ENCODE assay signal across 22 cellular contexts in genomic region chr6:81761197-81761596, GRCh38. TPM values are rescaled to one million over a fixed set of nuclear protein-coding genes. Genes with fewer than 3 reads are reported as not detected.
DNase-seq lines count a peak whose midpoint lies in the region; ATAC-seq, FAIRE-seq and TF ChIP-seq lines count a peak whose summit lies in the region.
"Had no signal": no experiment of that assay in that cellular context is flagged by ENCODE, and none has a peak within 500 bp of the region (broad histone marks: within the 10 kb centered on the region; RNA-seq: fewer than 3 reads in every experiment).

No MANE protein-coding gene starts in this region.

- WGBS in GM23248 (ENCODE audit: low coverage in 1 of 2, low lambda C conversion rate in 2 of 2, missing lambda C conversion rate in 2 of 2), 2 experiments: 89 to 92% methylated on average over 1 of the region's 1 CpG

- no peak overlapping the region for H3K4me3 Mint-ChIP-seq in activated CD4-positive, alpha-beta memory T cell treated with anti-CD3 and anti-CD28 coated beads, Interleukin-2, amount 10 ng/mL, durations not matched to agents 7 days and 5 days
- H3K4me3 Mint-ChIP-seq: B cell; nephron progenitor cell; stimulated activated memory B cell treated with anti-CD40 and anti-IgM and Interleukin-4, amounts not matched to agents 10 μg/mL and 1 μg/mL and 100 μg/mL, for 72 hours had no signal

- no peak overlapping the region for H3K27ac Mint-ChIP-seq in activated CD4-positive, alpha-beta memory T cell treated with anti-CD3 and anti-CD28 coated beads, Interleukin-2, amount 10 ng/mL, durations not matched to agents 7 days and 5 days
- H3K27ac Mint-ChIP-seq: activated T-helper 2 cell treated with anti-CD3 and anti-CD28 coated beads, Interferon-gamma antibody, Interleukin-2, Interleukin-4, amounts not matched to agents 10 μg/mL and 5 μg/mL and 100 μg/mL, durations not matched to agents 14 hours and 24 hours and 36 hours; B cell; nephron progenitor cell; stimulated activated memory B cell treated with anti-CD40 and anti-IgM and Interleukin-4, amounts not matched to agents 10 μg/mL and 1 μg/mL and 100 μg/mL, for 72 hours had no signal

- H3K36me3 ChIP-seq in GM23248 (ENCODE audit: low read depth) (no peaks in the 10 kb centered on the region), PC-3 (ENCODE audit: low read depth, low read length) (no peaks in the 10 kb centered on the region), bronchial epithelial cell (ENCODE audit: control insufficient read depth, insufficient read depth, low read length) (no peaks in the 10 kb centered on the region)
- H3K36me3 ChIP-seq: adrenal gland had no signal

- intact Hi-C loops in PC-3 (cut with micrococcal nuclease): loop anchor here (1.0 kb wide), 1 partner anchor 417 kb away; no protein-coding TSS in a partner anchor

- peaks cover 11% of the 10 kb centered on the region for H3F3A ChIP-seq in GM23248 (ENCODE audit: insufficient read depth)
- H3F3A ChIP-seq in PC-3 (ENCODE audit: low read length, unreplicated experiment): no peaks in the 10 kb centered on the region

- H3K9me2 ChIP-seq in GM23248 (ENCODE audit: insufficient read depth): no peaks in the 10 kb centered on the region
- no peaks in the 10 kb centered on the region for H3K9me2 ChIP-seq in PC-3 (replicated peaks; ENCODE audit: low read length)

- no peak overlapping the region for H3K9ac ChIP-seq in GM23248
- H3K9ac ChIP-seq in PC-3 (ENCODE audit: low read length): no peak overlapping the region

- in situ Hi-C loops in GM23248 (cut with MboI): loop anchor here (10.0 to 25.0 kb wide), 2 partner anchors 251 to 414 kb away; no protein-coding TSS in a partner anchor

- FAIRE-seq in bronchial epithelial cell (lab: Jason Lieb, UNC) (no peak), islet of Langerhans (lab: Jason Lieb, UNC) (peak; percentile 80)
- FAIRE-seq: G401.6, GM12892, H1 had no signal

- H3K4me1 ChIP-seq in GM23248 (ENCODE audit: insufficient read depth) (peaks cover 29% of the 10 kb centered on the region), PC-3 (ENCODE audit: insufficient read depth, low read length) (peaks cover 23% of the 10 kb centered on the region)
- H3K4me1 ChIP-seq: psoas muscle had no signal

- no peaks in the 10 kb centered on the region for H3K36me3 Mint-ChIP-seq in activated CD4-positive, alpha-beta memory T cell treated with anti-CD3 and anti-CD28 coated beads, Interleukin-2, amount 10 ng/mL, durations not matched to agents 7 days and 5 days (ENCODE audit: low read depth)
- H3K36me3 Mint-ChIP-seq: stimulated activated memory B cell treated with anti-CD40 and anti-IgM and Interleukin-4, amounts not matched to agents 10 μg/mL and 1 μg/mL and 100 μg/mL, for 72 hours had no signal

- no peak overlapping the region for H3K4me3 ChIP-seq in GM23248
- H3K4me3 ChIP-seq in PC-3 (ENCODE audit: low read length): no peak overlapping the region
- no peak overlapping the region for H3K4me3 ChIP-seq in bronchial epithelial cell (ENCODE audit: low read depth, low read length)
- H3K4me3 ChIP-seq: adrenal gland, psoas muscle had no signal

- H4K20me1 ChIP-seq in GM23248 (ENCODE audit: insufficient read depth): no peaks in the 10 kb centered on the region
- no peaks in the 10 kb centered on the region for H4K20me1 ChIP-seq in PC-3 (ENCODE audit: low read length)

- peak; percentile 56 for DNase-seq in GM23248
- DNase-seq in PC-3: peak; percentile 60
- peak; percentile 71 for DNase-seq in bronchial epithelial cell (ENCODE audit: low read depth)
- DNase-seq in COLO668 (lab: John Stamatoyannopoulos, UW; ENCODE audit: unreplicated experiment): no peak
- no peak for DNase-seq in activated CD4-positive, alpha-beta memory T cell treated with anti-CD3 and anti-CD28 coated beads, Interleukin-2, amount 10 ng/mL, durations not matched to agents 7 days and 5 days
- DNase-seq in mesenteric fat pad (ENCODE audit: low spot score): no peak
- DNase-seq: activated CD4-positive, CD25-positive, alpha-beta regulatory T cell; adrenal gland; NCI-H146; NCI-H2227 treated with DMSO at 0.1 percent for 48 hours; nephron progenitor cell; psoas muscle; SHP77 treated with DMSO at 0.1 percent for 48 hours; T-helper 2 cell had no signal

- H2AFZ ChIP-seq in GM23248: no peak overlapping the region
- no peak overlapping the region for H2AFZ ChIP-seq in PC-3 (ENCODE audit: low read length)

- no TSS peak for BruUV-seq in PC-3 (replicated peaks; lab: Mats Ljungman, UMichigan)

- TF ChIP-seq CTCF in PC-3 (conservative IDR thresholded peaks at IDR 0.05; ENCODE audit: low read depth, low read length) (no peak), bronchial epithelial cell (IDR thresholded peaks at IDR 0.05; ENCODE audit: insufficient read depth, low read length, severe bottlenecking) (no peak)

- no peaks in the 10 kb centered on the region for H3K9me3 Mint-ChIP-seq in activated CD4-positive, alpha-beta memory T cell treated with anti-CD3 and anti-CD28 coated beads, Interleukin-2, amount 10 ng/mL, durations not matched to agents 7 days and 5 days
- H3K9me3 Mint-ChIP-seq: activated T-helper 2 cell treated with anti-CD3 and anti-CD28 coated beads, Interferon-gamma antibody, Interleukin-2, Interleukin-4, amounts not matched to agents 10 μg/mL and 5 μg/mL and 100 μg/mL, durations not matched to agents 14 hours and 24 hours and 36 hours; nephron progenitor cell; stimulated activated memory B cell treated with anti-CD40 and anti-IgM and Interleukin-4, amounts not matched to agents 10 μg/mL and 1 μg/mL and 100 μg/mL, for 72 hours had no signal

- H3K27me3 ChIP-seq in GM23248 (replicated peaks; ENCODE audit: insufficient read depth) (no peaks in the 10 kb centered on the region), PC-3 (ENCODE audit: low read length) (no peaks in the 10 kb centered on the region), bronchial epithelial cell (ENCODE audit: control insufficient read depth, insufficient read depth, low read length) (no peaks in the 10 kb centered on the region)
- H3K27me3 ChIP-seq: adrenal gland had no signal

- no peaks in the 10 kb centered on the region for H3K9me3 ChIP-seq in GM23248 (ENCODE audit: low read depth)
- no peaks in the 10 kb centered on the region for H3K9me3 ChIP-seq in PC-3 (ENCODE audit: low read length)
- H3K9me3 ChIP-seq: adrenal gland, psoas muscle had no signal

- H3K79me2 ChIP-seq in GM23248 (ENCODE audit: insufficient read depth) (no peaks in the 10 kb centered on the region), PC-3 (ENCODE audit: low read length) (no peaks in the 10 kb centered on the region)

- H3K27ac ChIP-seq in GM23248: no peak overlapping the region
- peak overlapping the region; percentile 61 for H3K27ac ChIP-seq in PC-3 (ENCODE audit: low read length)
- H3K27ac ChIP-seq: adrenal gland, psoas muscle had no signal

- ATAC-seq in PC-3: peak; percentile 64
- no peak for ATAC-seq in GM18858 (IDR thresholded peaks at IDR 0.05; ENCODE audit: unreplicated experiment)
- ATAC-seq: psoas muscle; stimulated activated memory B cell treated with anti-CD40 and anti-IgM and Interleukin-4, amounts not matched to agents 10 μg/mL and 1 μg/mL and 100 μg/mL, for 72 hours had no signal

- H3K4me1 Mint-ChIP-seq in activated CD4-positive, alpha-beta memory T cell treated with anti-CD3 and anti-CD28 coated beads, Interleukin-2, amount 10 ng/mL, durations not matched to agents 7 days and 5 days: no peaks in the 10 kb centered on the region
- H3K4me1 Mint-ChIP-seq: B cell; stimulated activated memory B cell treated with anti-CD40 and anti-IgM and Interleukin-4, amounts not matched to agents 10 μg/mL and 1 μg/mL and 100 μg/mL, for 72 hours had no signal

- CTCF ChIA-PET in PC-3 (lab: Charles Lee): no interaction called here
- CTCF ChIA-PET in activated CD4-positive, alpha-beta memory T cell treated with anti-CD3 and anti-CD28 coated beads, Interleukin-2, amount 10 ng/mL, durations not matched to agents 7 days and 5 days (lab: Charles Lee): no interaction called here

- POLR2A ChIA-PET in PC-3 (lab: Charles Lee; ENCODE audit: unreplicated experiment): no interaction called here
- POLR2A ChIA-PET in activated CD4-positive, alpha-beta memory T cell treated with anti-CD3 and anti-CD28 coated beads, Interleukin-2, amount 10 ng/mL, durations not matched to agents 7 days and 5 days (lab: Charles Lee): no interaction called here

- H3K4me2 ChIP-seq in GM23248 (ENCODE audit: unreplicated experiment) (peak overlapping the region; percentile 49), PC-3 (ENCODE audit: low read length) (peak overlapping the region; percentile 65)

- H3K27me3 Mint-ChIP-seq in activated CD4-positive, alpha-beta memory T cell treated with anti-CD3 and anti-CD28 coated beads, Interleukin-2, amount 10 ng/mL, durations not matched to agents 7 days and 5 days: peaks cover 11% of the 10 kb centered on the region
- H3K27me3 Mint-ChIP-seq: stimulated activated memory B cell treated with anti-CD40 and anti-IgM and Interleukin-4, amounts not matched to agents 10 μg/mL and 1 μg/mL and 100 μg/mL, for 72 hours had no signal

RNA-seq across cellular contexts. Expression of gene TENT5A, which starts 8.7 kb away (rescaled TPM):
- total RNA-seq in GM23248 (2014; rRNA removed; shearing (Covaris generic)): 48.6 and 50.5 TPM in 2 replicates
- 39.2 and 46.5 TPM in 2 replicates for polyA plus RNA-seq in GM23248 (2016; fragmentation: Nextera tagmentation; extraction: Ambion mirVana)
- 5.6 and 6.4 TPM in 2 replicates for total RNA-seq in PC-3 (2014; rRNA removed)
- 9.2 and 15.0 TPM in 2 replicates for total RNA-seq in bronchial epithelial cell
- 1 to 10 TPM; 2.0 TPM for total RNA-seq in activated CD4-positive, alpha-beta memory T cell treated with anti-CD3 and anti-CD28 coated beads, Interleukin-2, amount 10 ng/mL, durations not matched to agents 7 days and 5 days
- total RNA-seq in mesenteric fat pad: 15.2 TPM

Comparison
In these comparisons a context has a peak if more than half of its experiments do, and no peak if none do; other contexts are left out.
1. DNase-seq: peak in GM23248 (single experiment), PC-3 (single experiment) and bronchial epithelial cell (single experiment); none in COLO668 (single experiment), activated CD4-positive, alpha-beta memory T cell treated with anti-CD3 and anti-CD28 coated beads, Interleukin-2, amount 10 ng/mL, durations not matched to agents 7 days and 5 days (single experiment) and mesenteric fat pad (single experiment).